2 cellular contexts compared by ENCODE assay signal in genomic region chr4:16777726-16778125, GRCh38.
TF ChIP-seq lines count a peak whose summit lies in the region.

No MANE protein-coding gene starts in this region.

TF ChIP-seq in HepG2, 621 proteins besides CTCF, POLR2A, EP300 and RAD21 (continued from another document):
- no peak for TF ChIP-seq MAFG (CRISPR knock-in tag; IDR thresholded peaks at IDR 0.05)
- TF ChIP-seq ZNF629 (CRISPR knock-in tag; conservative IDR thresholded peaks at IDR 0.05): 0 out of 2 replicates have a peak, but pooled peaks have one; percentile 33
TF ChIP-seq in HepG2: peak in this region for 1.

TF ChIP-seq in IMR-90, 13 proteins besides CTCF, POLR2A, EP300 and RAD21:
- TF ChIP-seq, protein P1, sequence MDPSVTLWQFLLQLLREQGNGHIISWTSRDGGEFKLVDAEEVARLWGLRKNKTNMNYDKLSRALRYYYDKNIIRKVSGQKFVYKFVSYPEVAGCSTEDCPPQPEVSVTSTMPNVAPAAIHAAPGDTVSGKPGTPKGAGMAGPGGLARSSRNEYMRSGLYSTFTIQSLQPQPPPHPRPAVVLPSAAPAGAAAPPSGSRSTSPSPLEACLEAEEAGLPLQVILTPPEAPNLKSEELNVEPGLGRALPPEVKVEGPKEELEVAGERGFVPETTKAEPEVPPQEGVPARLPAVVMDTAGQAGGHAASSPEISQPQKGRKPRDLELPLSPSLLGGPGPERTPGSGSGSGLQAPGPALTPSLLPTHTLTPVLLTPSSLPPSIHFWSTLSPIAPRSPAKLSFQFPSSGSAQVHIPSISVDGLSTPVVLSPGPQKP (IDR thresholded peaks at IDR 0.05; ENCODE audit: borderline replicate concordance, low read depth, low read length): no peak
- no peak for TF ChIP-seq NFE2L2 (IDR thresholded peaks at IDR 0.05; ENCODE audit: low read depth, low read length)
